In the genomic region with DNA sequence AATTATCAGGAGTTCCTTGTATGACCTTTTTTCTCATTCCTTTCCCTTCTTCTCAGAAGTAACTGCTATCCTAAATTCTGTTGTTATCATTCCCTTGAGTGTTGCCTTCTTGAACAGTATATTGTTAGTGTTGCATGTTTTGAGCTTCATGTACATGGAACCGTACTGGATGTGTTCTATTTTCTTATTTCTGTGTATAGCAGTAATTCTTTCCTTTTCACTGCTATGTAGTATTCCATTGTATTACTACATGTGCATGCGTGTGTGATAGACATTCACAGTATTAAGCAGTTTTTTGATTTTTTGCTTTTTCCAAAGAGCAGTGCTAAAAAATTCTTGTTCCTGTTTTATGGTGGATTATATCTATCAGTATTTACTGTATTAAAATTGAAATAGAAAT, we compare ENCODE assay signal across 10 cellular contexts.
"Had no signal": no experiment of that assay in that cellular context is flagged by ENCODE, and none has a peak within 500 bp of the region (broad histone marks: within the 10 kb centered on the region; RNA-seq: fewer than 3 reads in every experiment).

No MANE protein-coding gene starts in this region.

- ATAC-seq: GM23338, HepG2 had no signal

- H3K4me2 ChIP-seq: GM23338 had no signal

- H3K27me3 Mint-ChIP-seq: IgD-negative memory B cell had no signal

- H3K4me3 ChIP-seq: GM23338 had no signal

- H3K27ac Mint-ChIP-seq: GM23338, H9, HFFc6, IgD-negative memory B cell had no signal

- FAIRE-seq: H1, H54, HepG2 had no signal

- H3K9me3 Mint-ChIP-seq: GM23338, H9, HFFc6, IgD-negative memory B cell had no signal

- H3K4me3 Mint-ChIP-seq: GM23338, H9, HFFc6, IgD-negative memory B cell had no signal

- H3K27ac ChIP-seq: HL-60 had no signal

- H2AFZ ChIP-seq: GM23338 had no signal

- DNase-seq: H9, HCEC 1CT, HFFc6, KG1 had no signal

- H3K36me3 Mint-ChIP-seq: IgD-negative memory B cell had no signal
